ENCODE assay signal across 12 cellular contexts in the genomic region with DNA sequence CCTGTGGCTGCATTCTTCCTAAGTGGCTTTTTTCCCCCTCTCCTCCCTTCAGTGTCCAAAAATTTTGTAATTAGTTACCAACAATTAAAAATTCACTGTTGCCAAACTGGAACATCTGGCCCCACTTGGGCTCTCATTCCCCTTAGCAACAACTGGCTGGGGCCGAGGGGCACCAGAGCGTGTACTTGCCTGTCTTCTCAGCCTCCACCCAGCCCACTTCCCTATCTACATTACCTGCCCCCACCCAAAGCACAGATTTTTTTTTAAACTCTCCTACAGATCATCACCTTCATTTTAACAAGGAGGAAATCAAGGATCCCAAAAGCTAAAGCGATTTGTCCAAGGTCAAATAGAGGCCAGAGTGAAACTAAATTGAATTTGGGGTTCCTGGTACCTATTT.
DNase-seq lines count a peak whose midpoint lies in the region; ATAC-seq and TF ChIP-seq lines count a peak whose summit lies in the region.
"Had no signal": no experiment of that assay in that cellular context is flagged by ENCODE, and none has a peak within 500 bp of the region (broad histone marks: within the 10 kb centered on the region; RNA-seq: fewer than 3 reads in every experiment).

No MANE protein-coding gene starts in this region.

- peak overlapping the region; percentile 5 for H3K27ac Mint-ChIP-seq in glutamatergic neuron (ENCODE audit: unreplicated experiment)
- peak overlapping the region in 1 of 2 donors; percentile 83 for H3K27ac Mint-ChIP-seq in activated naive CD4-positive, alpha-beta T cell treated with anti-CD3 and anti-CD28 coated beads, Interleukin-2, amount 50 U/mL, for 72 hours
- H3K27ac Mint-ChIP-seq: activated CD8-positive, alpha-beta memory T cell treated with anti-CD3 and anti-CD28 coated beads, Interleukin-2, amount 10 ng/mL, durations not matched to agents 7 days and 5 days; T-cell had no signal

- H3K4me1 Mint-ChIP-seq in glutamatergic neuron (ENCODE audit: low read depth, unreplicated experiment) = peaks cover 55% of the 10 kb centered on the region

- no peak overlapping the region for H3K4me3 Mint-ChIP-seq in glutamatergic neuron (ENCODE audit: unreplicated experiment)
- H3K4me3 Mint-ChIP-seq: activated CD8-positive, alpha-beta memory T cell treated with anti-CD3 and anti-CD28 coated beads, Interleukin-2, amount 10 ng/mL, durations not matched to agents 7 days and 5 days; nephron; T-cell had no signal

- H3K4me1 ChIP-seq in uterus = no peaks in the 10 kb centered on the region

- peaks cover 11% of the 10 kb centered on the region for H3K9me3 Mint-ChIP-seq in glutamatergic neuron (ENCODE audit: unreplicated experiment)
- peaks cover 13 to 14% of the 10 kb centered on the region in 2 donors for H3K9me3 Mint-ChIP-seq in activated naive CD4-positive, alpha-beta T cell treated with anti-CD3 and anti-CD28 coated beads, Interleukin-2, amount 50 U/mL, for 72 hours
- H3K9me3 Mint-ChIP-seq: nephron had no signal

- no peak overlapping the region for H3K4me3 ChIP-seq in uterus

- ATAC-seq in GM18868 (IDR thresholded peaks at IDR 0.05; ENCODE audit: unreplicated experiment) = peak; percentile 53
- ATAC-seq in GM21529 (IDR thresholded peaks at IDR 0.05; ENCODE audit: unreplicated experiment) = peak; percentile 50
- ATAC-seq in HG03196 (IDR thresholded peaks at IDR 0.05; ENCODE audit: unreplicated experiment) = peak; percentile 32
- ATAC-seq in activated naive CD4-positive, alpha-beta T cell treated with anti-CD3 and anti-CD28 coated beads, Interleukin-2, amount 50 U/mL, for 72 hours = no peak

- peaks cover 12% of the 10 kb centered on the region for H3K36me3 Mint-ChIP-seq in glutamatergic neuron (ENCODE audit: unreplicated experiment)
- peaks cover 14 to 22% of the 10 kb centered on the region in 2 donors for H3K36me3 Mint-ChIP-seq in activated naive CD4-positive, alpha-beta T cell treated with anti-CD3 and anti-CD28 coated beads, Interleukin-2, amount 50 U/mL, for 72 hours
- H3K36me3 Mint-ChIP-seq: T-cell had no signal

- no peaks in the 10 kb centered on the region for H3K9me3 ChIP-seq in uterus

- H3K27me3 Mint-ChIP-seq in glutamatergic neuron (ENCODE audit: unreplicated experiment) = peaks cover 8% of the 10 kb centered on the region
- H3K27me3 Mint-ChIP-seq: T-cell had no signal

- H3K27me3 ChIP-seq in uterus = no peaks in the 10 kb centered on the region

- no peak for TF ChIP-seq POLR2A in uterus (IDR thresholded peaks at IDR 0.05)

- no peak overlapping the region for H3K27ac ChIP-seq in uterus

- no peak for DNase-seq in glutamatergic neuron
- no peak for DNase-seq in uterus
- DNase-seq in activated naive CD4-positive, alpha-beta T cell treated with Interleukin-2 at 50 U/mL for 16 hours = no peak
- DNase-seq in activated naive CD4-positive, alpha-beta T cell treated with anti-CD3 and anti-CD28 coated beads, Interleukin-2, amount 50 U/mL, for 72 hours (ENCODE audit: low spot score in 2 of 2) = no peak
- no peak for DNase-seq in NOMO-1 (lab: John Stamatoyannopoulos, UW; ENCODE audit: unreplicated experiment in 2 of 2)
- DNase-seq: islet precursor cell, T-cell had no signal

- intact Hi-C loops in uterus (cut with DNase I; ENCODE audit: low total_unique reads) = no loop called here

- TF ChIP-seq CTCF in glutamatergic neuron (IDR thresholded peaks at IDR 0.05; ENCODE audit: partially characterized antibody, unreplicated experiment) (no peak), uterus (IDR thresholded peaks at IDR 0.05) (no peak)

- no peaks in the 10 kb centered on the region for H3K36me3 ChIP-seq in uterus

Comparison
In these comparisons a context has a peak if more than half of its experiments do, and no peak if none do; other contexts are left out.
1. ATAC-seq: peak in GM18868 (single experiment), GM21529 (single experiment) and HG03196 (single experiment); none in activated naive CD4-positive, alpha-beta T cell treated with anti-CD3 and anti-CD28 coated beads, Interleukin-2, amount 50 U/mL, for 72 hours (0 of 2).